In the genomic region with DNA sequence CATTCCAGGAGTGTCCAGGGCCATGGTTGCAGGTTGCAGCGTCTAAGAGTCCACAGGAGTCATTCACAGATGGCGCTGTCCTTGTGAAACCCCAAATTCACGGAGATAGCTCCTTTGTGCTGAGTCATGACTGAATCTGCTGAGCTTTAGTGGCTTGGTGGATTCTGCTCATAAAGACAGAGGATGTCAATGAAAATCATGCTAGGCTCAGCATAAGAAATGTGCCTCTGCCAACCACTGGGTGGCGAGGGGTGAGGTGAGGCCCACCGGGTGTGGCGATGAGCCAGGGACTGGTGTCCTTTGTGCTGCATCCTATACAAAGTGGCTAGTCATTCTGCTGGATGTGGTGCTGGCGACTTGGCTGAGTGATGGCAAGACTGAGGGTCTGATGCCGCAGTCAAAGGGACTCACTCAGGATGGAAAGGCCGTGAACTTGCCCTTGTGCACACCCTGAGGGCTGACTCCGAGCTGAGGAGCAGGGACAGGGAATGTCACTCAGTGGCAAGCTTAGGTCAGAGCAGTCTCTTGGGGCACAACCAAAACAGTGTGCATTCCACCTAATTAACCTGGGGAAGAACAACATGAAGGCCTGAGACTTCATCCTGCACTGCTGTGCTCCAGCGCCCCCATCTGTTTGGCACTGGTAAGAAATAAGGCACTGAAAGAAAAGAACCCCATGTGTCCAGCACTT, we compare ENCODE assay signal across 8 cellular contexts.
A peak's percentile ranks its signal among the peaks of the same experiment; 100 is the strongest.
DNase-seq lines count a peak whose midpoint lies in the region; ATAC-seq and TF ChIP-seq lines count a peak whose summit lies in the region.

No MANE protein-coding gene starts in this region.

- H3K9me3 ChIP-seq in MM.1S (replicated peaks; ENCODE audit: insufficient read depth, low read length) = no peaks in the 10 kb centered on the region

- H3K4me1 Mint-ChIP-seq in activated CD4-positive, alpha-beta T cell treated with anti-CD3 and anti-CD28 coated beads, Interleukin-2, amount 10 ng/mL, durations not matched to agents 7 days and 5 days = peaks cover 2% of the 10 kb centered on the region
- no peaks in the 10 kb centered on the region for H3K4me1 Mint-ChIP-seq in activated CD8-positive, alpha-beta T cell treated with anti-CD3 and anti-CD28 coated beads, Interleukin-2, amount 10 ng/mL, durations not matched to agents 7 days and 5 days (ENCODE audit: low read depth)

- CTCF ChIA-PET in activated CD4-positive, alpha-beta T cell treated with anti-CD3 and anti-CD28 coated beads, Interleukin-2, amount 10 ng/mL, durations not matched to agents 7 days and 5 days (lab: Charles Lee) = interaction anchor here (1.0 to 3.1 kb wide), 6 partner anchors 36 to 247 kb away, joined by 3 to 16 read pairs (median 4); no protein-coding TSS in a partner anchor
- CTCF ChIA-PET in activated CD8-positive, alpha-beta T cell treated with anti-CD3 and anti-CD28 coated beads, Interleukin-2, amount 10 ng/mL, durations not matched to agents 7 days and 5 days (lab: Charles Lee) = interaction anchor here (0.7 to 1.7 kb wide), 10 partner anchors 13 to 237 kb away, joined by 3 to 6 read pairs (median 5); no protein-coding TSS in a partner anchor

- H3K27ac Mint-ChIP-seq in activated CD4-positive, alpha-beta T cell treated with anti-CD3 and anti-CD28 coated beads, Interleukin-2, amount 10 ng/mL, durations not matched to agents 7 days and 5 days = no peak overlapping the region
- no peak overlapping the region for H3K27ac Mint-ChIP-seq in activated CD8-positive, alpha-beta T cell treated with anti-CD3 and anti-CD28 coated beads, Interleukin-2, amount 10 ng/mL, durations not matched to agents 7 days and 5 days

- H3K9me2 ChIP-seq in MM.1S (replicated peaks; ENCODE audit: insufficient read depth, low read length) = no peaks in the 10 kb centered on the region

- intact Hi-C loops in left colon (cut with DNase I, micrococcal nuclease) = loop anchor here in 1 of 2 donors (10.0 kb wide), 1 partner anchor 175 kb away; no protein-coding TSS in a partner anchor
- intact Hi-C loops in posterior vena cava (cut with DNase I) = no loop called here

- peaks cover 8% of the 10 kb centered on the region for H3K36me3 Mint-ChIP-seq in activated CD4-positive, alpha-beta T cell treated with anti-CD3 and anti-CD28 coated beads, Interleukin-2, amount 10 ng/mL, durations not matched to agents 7 days and 5 days (ENCODE audit: low read depth)
- peaks cover 13% of the 10 kb centered on the region for H3K36me3 Mint-ChIP-seq in activated CD8-positive, alpha-beta T cell treated with anti-CD3 and anti-CD28 coated beads, Interleukin-2, amount 10 ng/mL, durations not matched to agents 7 days and 5 days (ENCODE audit: low read depth)

- no peak overlapping the region for H2AFZ ChIP-seq in MM.1S (ENCODE audit: low read length)

- H3K27me3 ChIP-seq in MM.1S (replicated peaks; ENCODE audit: insufficient read depth, low read length) = no peaks in the 10 kb centered on the region

- no peak overlapping the region for H3K9ac ChIP-seq in MM.1S (ENCODE audit: low read length)

- no peak overlapping the region for H3K27ac ChIP-seq in MM.1S (ENCODE audit: low read length)

- peak; percentile 20 for DNase-seq in activated CD4-positive, alpha-beta T cell treated with anti-CD3 and anti-CD28 coated beads, Interleukin-2, amount 10 ng/mL, durations not matched to agents 7 days and 5 days
- DNase-seq in activated CD4-positive, alpha-beta T cell treated with anti-CD3 and anti-CD28 coated beads, Interleukin-2, amount 50 U/mL, for 4 hours = no peak
- DNase-seq in MM.1S (peak; percentile 10), left colon (no peak), KG1 (lab: John Stamatoyannopoulos, UW) (no peak), posterior vena cava (ENCODE audit: low spot score) (no peak)
- peak; percentile 43 for DNase-seq in activated CD8-positive, alpha-beta T cell treated with anti-CD3 and anti-CD28 coated beads, Interleukin-2, amount 10 ng/mL, durations not matched to agents 7 days and 5 days

- peak; percentile 36 for ATAC-seq in activated CD8-positive, alpha-beta T cell treated with anti-CD3 and anti-CD28 coated beads, Interleukin-2, amount 10 ng/mL, durations not matched to agents 7 days and 5 days
- ATAC-seq in left colon = peak; percentile 42
- ATAC-seq in HG03469 (IDR thresholded peaks at IDR 0.05; ENCODE audit: unreplicated experiment) = no peak

- H3K4me3 ChIP-seq in MM.1S (ENCODE audit: low read length) = no peak overlapping the region

- no peaks in the 10 kb centered on the region for H3K36me3 ChIP-seq in MM.1S (replicated peaks; ENCODE audit: insufficient read depth, low read length)

- H3K27me3 Mint-ChIP-seq in activated CD4-positive, alpha-beta T cell treated with anti-CD3 and anti-CD28 coated beads, Interleukin-2, amount 10 ng/mL, durations not matched to agents 7 days and 5 days = no peaks in the 10 kb centered on the region
- H3K27me3 Mint-ChIP-seq in activated CD8-positive, alpha-beta T cell treated with anti-CD3 and anti-CD28 coated beads, Interleukin-2, amount 10 ng/mL, durations not matched to agents 7 days and 5 days (ENCODE audit: low read depth) = no peaks in the 10 kb centered on the region

- POLR2A ChIA-PET in activated CD4-positive, alpha-beta T cell treated with anti-CD3 and anti-CD28 coated beads, Interleukin-2, amount 10 ng/mL, durations not matched to agents 7 days and 5 days (lab: Charles Lee) = no interaction called here
- POLR2A ChIA-PET in activated CD8-positive, alpha-beta T cell treated with anti-CD3 and anti-CD28 coated beads, Interleukin-2, amount 10 ng/mL, durations not matched to agents 7 days and 5 days (lab: Charles Lee) = no interaction called here

- H3K9me3 Mint-ChIP-seq in activated CD4-positive, alpha-beta T cell treated with anti-CD3 and anti-CD28 coated beads, Interleukin-2, amount 10 ng/mL, durations not matched to agents 7 days and 5 days = no peaks in the 10 kb centered on the region
- H3K9me3 Mint-ChIP-seq in activated CD8-positive, alpha-beta T cell treated with anti-CD3 and anti-CD28 coated beads, Interleukin-2, amount 10 ng/mL, durations not matched to agents 7 days and 5 days (ENCODE audit: insufficient read depth) = no peaks in the 10 kb centered on the region

- no peaks in the 10 kb centered on the region for H3K79me2 ChIP-seq in MM.1S (ENCODE audit: low read length)

- H4K20me1 ChIP-seq in MM.1S (ENCODE audit: insufficient read depth, low read length) = no peaks in the 10 kb centered on the region

- H3F3A ChIP-seq in MM.1S (ENCODE audit: insufficient read depth, low read length) = no peaks in the 10 kb centered on the region

- H3K4me2 ChIP-seq in MM.1S (ENCODE audit: low read depth, low read length) = no peak overlapping the region

- no peak overlapping the region for H3K4me3 Mint-ChIP-seq in activated CD4-positive, alpha-beta T cell treated with anti-CD3 and anti-CD28 coated beads, Interleukin-2, amount 10 ng/mL, durations not matched to agents 7 days and 5 days
- no peak overlapping the region for H3K4me3 Mint-ChIP-seq in activated CD8-positive, alpha-beta T cell treated with anti-CD3 and anti-CD28 coated beads, Interleukin-2, amount 10 ng/mL, durations not matched to agents 7 days and 5 days

- H3K4me1 ChIP-seq in MM.1S (ENCODE audit: low read length) = no peaks in the 10 kb centered on the region

- peak; percentile 24; the same call in 1 of the 2 replicates for TF ChIP-seq CTCF in MM.1S (IDR thresholded peaks at IDR 0.05; ENCODE audit: low read length)

Comparison
In these comparisons a context has a peak if more than half of its experiments do, and no peak if none do; other contexts are left out.
1. DNase-seq: peak in activated CD4-positive, alpha-beta T cell treated with anti-CD3 and anti-CD28 coated beads, Interleukin-2, amount 10 ng/mL, durations not matched to agents 7 days and 5 days (single experiment), MM.1S (single experiment) and activated CD8-positive, alpha-beta T cell treated with anti-CD3 and anti-CD28 coated beads, Interleukin-2, amount 10 ng/mL, durations not matched to agents 7 days and 5 days (single experiment); none in activated CD4-positive, alpha-beta T cell treated with anti-CD3 and anti-CD28 coated beads, Interleukin-2, amount 50 U/mL, for 4 hours (0 of 2), left colon (0 of 2), KG1 (single experiment) and posterior vena cava (single experiment).